Comparison of ENCODE assay signal across 14 cellular contexts in the genomic region with DNA sequence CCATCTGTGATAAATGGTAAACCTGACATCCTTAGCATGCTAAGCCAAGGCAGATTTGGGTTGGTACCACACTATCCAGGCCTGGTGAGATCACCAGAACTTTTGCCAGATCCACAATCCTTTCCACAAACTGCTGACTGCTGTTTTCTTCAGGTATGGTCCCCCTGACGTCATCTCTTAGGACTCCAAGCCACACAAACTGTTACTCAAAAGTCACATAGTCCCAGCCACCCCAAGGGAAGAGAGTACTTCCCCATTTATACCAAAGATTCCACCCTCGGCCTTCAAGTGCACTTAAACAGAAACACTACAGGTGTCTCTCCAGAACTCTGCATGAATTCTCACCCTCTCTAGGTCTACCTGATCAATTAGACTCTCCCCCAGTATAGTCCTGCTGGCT. TPM values are rescaled to one million over a fixed set of nuclear protein-coding genes. Genes with fewer than 3 reads are reported as not detected.
A peak's percentile ranks its signal among the peaks of the same experiment; 100 is the strongest.
DNase-seq lines count a peak whose midpoint lies in the region; ATAC-seq, FAIRE-seq and TF ChIP-seq lines count a peak whose summit lies in the region.
"Had no signal": no experiment of that assay in that cellular context is flagged by ENCODE, and none has a peak within 500 bp of the region (broad histone marks: within the 10 kb centered on the region; RNA-seq: fewer than 3 reads in every experiment).

No MANE protein-coding gene starts in this region.

- H3K36me3 ChIP-seq in HepG2 (replicated peaks in 1 of 2; ENCODE audit: control insufficient read depth in 1 of 2, insufficient read depth in 2 of 2, low read length in 2 of 2): 0 out of 5 replicates have a peak, but pooled peaks cover 0 to 7% of the 10 kb centered on the region in 2 experiments
- H3K36me3 ChIP-seq: Peyer's patch had no signal

- no peak overlapping the region for H3K4me3 ChIP-seq in HepG2 (replicated peaks in 1 of 3; ENCODE audit: insufficient read depth in 1 of 3, low read depth in 2 of 3, low read length in 3 of 3)
- H3K4me3 ChIP-seq: Peyer's patch, spleen had no signal

- no peaks in the 10 kb centered on the region for H3K9me3 ChIP-seq in HepG2 (ENCODE audit: low read length)
- H3K9me3 ChIP-seq: Peyer's patch, spleen had no signal

- H2AFZ ChIP-seq in HepG2 (ENCODE audit: low read length): no peak overlapping the region

- TF ChIP-seq EP300 in HepG2 (IDR thresholded peaks at IDR 0.05; ENCODE audit: low read depth in 2 of 2, low read length in 2 of 2): no peak
- no peak for TF ChIP-seq EP300 in HepG2 (CRISPR knock-in tag; IDR thresholded peaks at IDR 0.05; ENCODE audit: borderline replicate concordance)

- no peak overlapping the region for H3K9ac ChIP-seq in HepG2 (ENCODE audit: insufficient read depth, low read depth, low read length)

- peaks cover 54% of the 10 kb centered on the region for H3K79me2 ChIP-seq in HepG2 (ENCODE audit: insufficient read depth, low read length)

- in situ Hi-C loops in HepG2 (cut with HindIII; ENCODE audit: extremely low pct_ligation_motif_present, low pct_unique_long_range_greater_than_20kb): no loop called here

- no peaks in the 10 kb centered on the region for H3K27me3 ChIP-seq in HepG2 (ENCODE audit: control insufficient read depth in 1 of 2, insufficient read depth in 2 of 2, low read length in 2 of 2)
- H3K27me3 ChIP-seq: Peyer's patch, spleen had no signal

- no peak for TF ChIP-seq CTCF in HepG2 (CRISPR knock-in tag; IDR thresholded peaks at IDR 0.05)

- H4K20me1 ChIP-seq in HepG2 (ENCODE audit: insufficient read depth, low read length): peaks cover 2% of the 10 kb centered on the region; the same call in 1 of the 2 replicates

- intact Hi-C loops in HepG2 (cut with micrococcal nuclease; ENCODE audit: unreplicated experiment): no loop called here

- BruUV-seq in HepG2 (replicated peaks; lab: Mats Ljungman, UMichigan): no TSS peak

- no peak overlapping the region for H3K27ac ChIP-seq in HepG2 (ENCODE audit: extremely low read length, insufficient read depth, low read length)
- H3K27ac ChIP-seq: Peyer's patch had no signal

- ATAC-seq in GM18498 (IDR thresholded peaks at IDR 0.05; ENCODE audit: unreplicated experiment) (peak; percentile 41), GM21529 (IDR thresholded peaks at IDR 0.05; ENCODE audit: unreplicated experiment) (peak; percentile 43), HepG2 (no peak), GM19397 (IDR thresholded peaks at IDR 0.05; ENCODE audit: unreplicated experiment) (no peak), GM18519 (IDR thresholded peaks at IDR 0.05; ENCODE audit: low FRiP score, unreplicated experiment) (no peak)
- ATAC-seq: activated CD4-positive, CD25-positive, alpha-beta regulatory T cell treated with anti-CD3 and anti-CD28 coated beads, Interleukin-2, amount 50 U/mL, for 24 hours; stimulated activated naive CD8-positive, alpha-beta T cell treated with anti-CD3 and anti-CD28 coated beads, Interleukin-15, Interleukin-2, amounts not matched to agents 100 U/mL and 50 U/mL, for 24 hours had no signal

- POLR2A ChIA-PET in HepG2 (lab: Yijun Ruan, JAX): no interaction called here

- CTCF ChIA-PET in HepG2 (lab: Yijun Ruan, JAX; ENCODE audit: low intra/inter-chr PET ratio, low total read pairs): no interaction called here

- 96% methylated on average over 2 of the region's 2 CpGs for WGBS in HepG2 (ENCODE audit: low lambda C conversion rate)

- DNase-seq in Kasumi-1 (lab: John Stamatoyannopoulos, UW) (peak; percentile 29 to 62), HepG2 (ENCODE audit: low spot score) (no peak), NCI-H2171 (lab: John Stamatoyannopoulos, UW) (no peak), Ammon's horn (ENCODE audit: low spot score) (no peak)
- DNase-seq: hippocampal formation; NCI-H1048; Peyer's patch; spleen; stimulated activated naive CD8-positive, alpha-beta T cell treated with anti-CD3 and anti-CD28 coated beads, Interleukin-15, Interleukin-2, amounts not matched to agents 100 U/mL and 50 U/mL, for 24 hours had no signal

- no peak for TF ChIP-seq POLR2A in HepG2 (IDR thresholded peaks at IDR 0.05; ENCODE audit: insufficient read depth in 1 of 2, low read depth in 2 of 2, low read length in 2 of 2)

- H3K4me1 ChIP-seq in HepG2 (ENCODE audit: insufficient read depth, low read length): peaks cover 9% of the 10 kb centered on the region

- no peak overlapping the region for H3K4me2 ChIP-seq in HepG2 (ENCODE audit: low read depth, low read length)

- TF ChIP-seq RAD21 in HepG2 (CRISPR knock-in tag; IDR thresholded peaks at IDR 0.05): no peak

- no peak for FAIRE-seq in HepG2 (lab: Jason Lieb, UNC)

TF ChIP-seq in HepG2, 621 proteins besides CTCF, POLR2A, EP300 and RAD21:
- peak; percentile 42 for TF ChIP-seq MAFF (IDR thresholded peaks at IDR 0.05; ENCODE audit: low read depth, low read length)
- no peak for TF ChIP-seq ZNF557 (CRISPR knock-in tag; IDR thresholded peaks at IDR 0.05)
- no peak for TF ChIP-seq HOXA9 (CRISPR knock-in tag; IDR thresholded peaks at IDR 0.05; ENCODE audit: borderline replicate concordance)
- TF ChIP-seq MAFK (conservative IDR thresholded peaks at IDR 0.05 in 1 of 2, IDR thresholded peaks at IDR 0.05 in 1 of 2; ENCODE audit: low read length in 2 of 2): peak; percentile 21 to 56; a peak in 2 of 4 replicates

RNA-seq across cellular contexts. Expression of a gene that starts 34.7 kb away (rescaled TPM):
- 84.9 and 112 TPM in 2 replicates for total RNA-seq in HepG2 (2016; rRNA removed; fragmentation: Illumina TruSeq; extraction: Trizol)
- total RNA-seq in HepG2 (2016; cell fraction: cytosol; rRNA removed; fragmentation: Illumina TruSeq; extraction: Trizol; ENCODE audit: low read depth): 42.8 and 48.3 TPM in 2 replicates
- 87.2 and 111 TPM in 2 replicates for total RNA-seq in HepG2 (2016; cell fraction: insoluble cytoplasmic fraction; rRNA removed; fragmentation: Illumina TruSeq; extraction: Trizol)
- 55.1 and 60.6 TPM in 2 replicates for total RNA-seq in HepG2 (2016; cell fraction: membrane; rRNA removed; fragmentation: Illumina TruSeq; extraction: Trizol)
- total RNA-seq in HepG2 (2016; cell fraction: nucleus; rRNA removed; fragmentation: Illumina TruSeq; extraction: Trizol): 73.7 and 78.0 TPM in 2 replicates
- 32.7 and 36.2 TPM in 2 replicates for polyA plus RNA-seq in HepG2 (2011; rRNA removed)
- polyA plus RNA-seq in HepG2 (2011; cell fraction: cytosol; rRNA removed): 18.3 and 29.4 TPM in 2 replicates
- 32.1 and 35.6 TPM in 2 replicates for polyA plus RNA-seq in HepG2 (2011; cell fraction: nucleus; rRNA removed)
- polyA plus RNA-seq in HepG2 (2012): 40.3 and 51.0 TPM in 2 replicates
- 14.6 and 15.8 TPM in 2 replicates for polyA plus RNA-seq in HepG2 (2016; cell fraction: cytosol; fragmentation: Illumina TruSeq; extraction: Trizol; ENCODE audit: low read depth)
- 94.2 and 94.4 TPM in 2 replicates for polyA plus RNA-seq in HepG2 (2016; cell fraction: insoluble cytoplasmic fraction; fragmentation: Illumina TruSeq; extraction: Trizol; ENCODE audit: low read depth)
- polyA plus RNA-seq in HepG2 (2016; cell fraction: membrane; fragmentation: Illumina TruSeq; extraction: Trizol; ENCODE audit: low read depth): 28.0 and 33.7 TPM in 2 replicates
- 68.9 and 70.7 TPM in 2 replicates for polyA plus RNA-seq in HepG2 (2016; cell fraction: nucleus; fragmentation: Illumina TruSeq; extraction: Trizol; ENCODE audit: insufficient read depth, low read depth)
- polyA minus RNA-seq in HepG2 (2011; rRNA and poly(A)+ RNA removed; ENCODE audit: low replicate concordance): 25.8 and 44.3 TPM in 2 replicates
- 36.7 and 39.4 TPM in 2 replicates for polyA minus RNA-seq in HepG2 (2011; cell fraction: cytosol; rRNA and poly(A)+ RNA removed)
- polyA minus RNA-seq in HepG2 (2011; cell fraction: nucleus; rRNA and poly(A)+ RNA removed): 71.4 and 83.4 TPM in 2 replicates

Comparison
In these comparisons a context has a peak if more than half of its experiments do, and no peak if none do; other contexts are left out.
1. ATAC-seq: peak in GM18498 (single experiment) and GM21529 (single experiment); none in HepG2 (single experiment), GM19397 (single experiment) and GM18519 (single experiment).
2. DNase-seq: peak in Kasumi-1 (2 of 2); none in HepG2 (single experiment), NCI-H2171 (single experiment) and Ammon's horn (single experiment).